Comparison of ENCODE assay signal across 17 cellular contexts in the genomic region with DNA sequence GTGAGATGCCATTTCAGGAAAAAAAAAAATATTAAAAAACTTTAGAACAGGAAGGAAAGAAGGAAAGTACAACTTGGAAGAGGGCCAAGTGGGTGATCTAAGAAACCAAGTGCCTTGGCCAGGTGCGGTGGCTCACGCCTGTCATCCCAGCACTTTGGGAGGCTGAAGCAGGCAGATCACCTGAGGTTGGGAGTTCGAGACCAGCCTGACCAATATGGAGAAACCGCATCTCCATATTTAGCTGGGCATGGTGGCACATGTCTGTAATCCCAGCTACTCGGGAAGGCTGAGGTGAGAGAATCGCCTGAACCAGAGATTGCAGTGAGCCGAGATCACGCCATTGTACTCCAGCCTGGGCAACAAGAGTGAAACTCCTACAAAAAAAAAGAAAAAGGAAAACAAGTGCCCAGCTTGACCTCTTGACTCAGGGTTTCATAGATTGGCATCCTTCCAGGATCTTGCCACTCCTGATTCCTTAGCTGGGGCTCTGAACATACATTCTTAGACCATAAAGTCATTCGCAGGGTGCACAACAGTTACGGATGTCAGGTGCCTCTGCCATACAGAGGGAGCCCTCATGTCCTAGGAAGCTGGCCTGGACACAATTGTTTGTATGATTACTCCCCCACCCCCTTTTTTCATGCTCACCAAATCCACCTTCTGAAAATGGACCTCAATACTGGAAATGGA. TPM values are rescaled to one million over a fixed set of nuclear protein-coding genes. Genes with fewer than 3 reads are reported as not detected.
DNase-seq lines count a peak whose midpoint lies in the region; ATAC-seq and TF ChIP-seq lines count a peak whose summit lies in the region.
"Had no signal": no experiment of that assay in that cellular context is flagged by ENCODE, and none has a peak within 500 bp of the region (broad histone marks: within the 10 kb centered on the region; RNA-seq: fewer than 3 reads in every experiment).

No MANE protein-coding gene starts in this region.

- DNase-seq in Right ventricle myocardium inferior (ENCODE audit: missing footprints) = peak; percentile 35
- no peak for DNase-seq in heart left ventricle
- no peak for DNase-seq in SK-N-SH
- peak; percentile 53 for DNase-seq in kidney epithelial cell (ENCODE audit: low read depth)
- DNase-seq in activated CD4-positive, alpha-beta memory T cell treated with anti-CD3 and anti-CD28 coated beads for 36 hours = no peak
- no peak for DNase-seq in activated T-cell treated with anti-CD3 and anti-CD28 coated beads, Interleukin-2, amount 50 U/mL, for 1 hour
- no peak for DNase-seq in uterus
- DNase-seq in psoas muscle = no peak
- DNase-seq: activated CD4-positive, alpha-beta T cell treated with anti-CD3 and anti-CD28 coated beads, Interleukin-2, amount 10 ng/mL, durations not matched to agents 7 days and 5 days; caudate nucleus; CD8-positive, alpha-beta T cell; endodermal cell; foreskin melanocyte; GF-D8; NCI-H1048; NCI-H2171; thyroid gland had no signal

- H3K79me2 ChIP-seq in SK-N-SH (ENCODE audit: insufficient read depth) = peaks cover 28% of the 10 kb centered on the region

- H3K27me3 ChIP-seq in heart left ventricle = no peaks in the 10 kb centered on the region
- no peaks in the 10 kb centered on the region for H3K27me3 ChIP-seq in SK-N-SH (ENCODE audit: insufficient read depth)
- H3K27me3 ChIP-seq in kidney epithelial cell (ENCODE audit: control insufficient read depth, insufficient read depth, low read length) = no peaks in the 10 kb centered on the region
- no peaks in the 10 kb centered on the region for H3K27me3 ChIP-seq in uterus
- H3K27me3 ChIP-seq in psoas muscle (ENCODE audit: insufficient read depth in 3 of 3, low read length in 2 of 3) = no peaks in the 10 kb centered on the region
- H3K27me3 ChIP-seq: thyroid gland had no signal

- intact Hi-C loops in Right ventricle myocardium inferior (cut with DNase I) = loop anchor here (5.0 kb wide), 1 partner anchor 232 kb away; no protein-coding TSS in a partner anchor
- intact Hi-C loops in heart left ventricle (cut with DNase I) = loop anchor here in 1 of 10 donors (10.0 kb wide), 1 partner anchor 109 kb away; the partner anchor contains the start of gene VKORC1L1
- intact Hi-C loops in activated CD4-positive, alpha-beta memory T cell treated with anti-CD3 and anti-CD28 coated beads for 36 hours (cut with micrococcal nuclease) = loop anchor here (2.0 to 10.0 kb wide), 5 partner anchors 93 to 508 kb away; partner anchors contain the start of gene ASL
- intact Hi-C loops in uterus (cut with DNase I; ENCODE audit: low total_unique reads) = no loop called here
- intact Hi-C loops in psoas muscle (cut with DNase I) = loop anchor here in 1 of 2 donors (10.0 kb wide), 1 partner anchor 109 kb away; the partner anchor contains the start of gene VKORC1L1

- peaks cover 11% of the 10 kb centered on the region for H3K4me1 Mint-ChIP-seq in activated CD4-positive, alpha-beta memory T cell treated with anti-CD3 and anti-CD28 coated beads for 36 hours (ENCODE audit: low read depth)

- no peak overlapping the region for H3K27ac Mint-ChIP-seq in activated CD4-positive, alpha-beta memory T cell treated with anti-CD3 and anti-CD28 coated beads for 36 hours
- H3K27ac Mint-ChIP-seq: activated CD4-positive, alpha-beta T cell treated with anti-CD3 and anti-CD28 coated beads, Interleukin-2, amount 10 ng/mL, durations not matched to agents 7 days and 5 days; CD8-positive, alpha-beta T cell; endodermal cell had no signal

- TF ChIP-seq POLR2A in heart left ventricle (IDR thresholded peaks at IDR 0.05) (no peak), uterus (IDR thresholded peaks at IDR 0.05) (no peak)

- peaks cover 6% of the 10 kb centered on the region for H3K36me3 Mint-ChIP-seq in activated CD4-positive, alpha-beta memory T cell treated with anti-CD3 and anti-CD28 coated beads for 36 hours

- H3K9me2 ChIP-seq in SK-N-SH = no peaks in the 10 kb centered on the region

- peaks cover 0 to 24% (median 16%) of the 10 kb centered on the region in 12 donors for H3K4me1 ChIP-seq in heart left ventricle
- H3K4me1 ChIP-seq in SK-N-SH (ENCODE audit: control insufficient read depth in 1 of 2, insufficient read depth in 2 of 2, low read depth in 1 of 2, low read length in 1 of 2) = peaks cover 13 to 15% of the 10 kb centered on the region in 2 experiments; a peak in 1 of 4 replicates
- peaks cover 0 to 8% of the 10 kb centered on the region in 2 donors for H3K4me1 ChIP-seq in uterus
- H3K4me1 ChIP-seq in psoas muscle = peaks cover 13% of the 10 kb centered on the region

- no peaks in the 10 kb centered on the region for H3F3A ChIP-seq in SK-N-SH (replicated peaks; ENCODE audit: insufficient read depth)

- H3K9ac ChIP-seq in SK-N-SH = no peak overlapping the region

- H2AFZ ChIP-seq in SK-N-SH (ENCODE audit: low read depth) = peak overlapping the region; percentile 60; the same call in 1 of the 2 replicates

- H3K36me3 ChIP-seq in heart left ventricle = peaks cover 0 to 10% (median 7%) of the 10 kb centered on the region in 9 donors
- H3K36me3 ChIP-seq in SK-N-SH (replicated peaks in 1 of 2; ENCODE audit: control insufficient read depth in 1 of 2, insufficient read depth in 2 of 2, low read length in 1 of 2) = peaks cover 0 to 5% of the 10 kb centered on the region in 2 experiments
- no peaks in the 10 kb centered on the region for H3K36me3 ChIP-seq in kidney epithelial cell (ENCODE audit: control insufficient read depth, insufficient read depth, low read length)
- H3K36me3 ChIP-seq in uterus = no peaks in the 10 kb centered on the region
- H3K36me3 ChIP-seq in psoas muscle (ENCODE audit: insufficient read depth in 1 of 2, low read depth in 1 of 2) = peaks cover 4 to 11% of the 10 kb centered on the region in 2 donors

- H3K9me3 ChIP-seq in heart left ventricle (no peaks in the 10 kb centered on the region), SK-N-SH (no peaks in the 10 kb centered on the region), uterus (no peaks in the 10 kb centered on the region), psoas muscle (no peaks in the 10 kb centered on the region)
- H3K9me3 ChIP-seq: thyroid gland had no signal

- H3K4me2 ChIP-seq in SK-N-SH = no peak overlapping the region

- no peak for TF ChIP-seq RAD21 in SK-N-SH (IDR thresholded peaks at IDR 0.05; ENCODE audit: low read length)

- no peaks in the 10 kb centered on the region for H3K27me3 Mint-ChIP-seq in activated CD4-positive, alpha-beta memory T cell treated with anti-CD3 and anti-CD28 coated beads for 36 hours
- H3K27me3 Mint-ChIP-seq: activated CD4-positive, alpha-beta T cell treated with anti-CD3 and anti-CD28 coated beads, Interleukin-2, amount 10 ng/mL, durations not matched to agents 7 days and 5 days had no signal

- H3K9me3 Mint-ChIP-seq in activated CD4-positive, alpha-beta memory T cell treated with anti-CD3 and anti-CD28 coated beads for 36 hours = no peaks in the 10 kb centered on the region
- H3K9me3 Mint-ChIP-seq: activated CD4-positive, alpha-beta T cell treated with anti-CD3 and anti-CD28 coated beads, Interleukin-2, amount 10 ng/mL, durations not matched to agents 7 days and 5 days; CD8-positive, alpha-beta T cell; endodermal cell had no signal

- POLR2A ChIA-PET in SK-N-SH (lab: Yijun Ruan, JAX) = no interaction called here
- POLR2A ChIA-PET in activated CD4-positive, alpha-beta memory T cell treated with anti-CD3 and anti-CD28 coated beads for 36 hours (lab: Charles Lee) = no interaction called here

- CTCF ChIA-PET in SK-N-SH (lab: Yijun Ruan, JAX) = interaction anchor here (0.6 kb wide), 1 partner anchor 993 kb away, joined by 3 read pairs; no protein-coding TSS in a partner anchor
- CTCF ChIA-PET in activated CD4-positive, alpha-beta memory T cell treated with anti-CD3 and anti-CD28 coated beads for 36 hours (lab: Charles Lee) = no interaction called here

- H3K4me3 ChIP-seq in heart left ventricle (no peak overlapping the region), SK-N-SH (ENCODE audit: low read depth in 2 of 2, low read length in 1 of 2) (no peak overlapping the region), kidney epithelial cell (ENCODE audit: low read depth, low read length) (no peak overlapping the region), uterus (no peak overlapping the region), psoas muscle (no peak overlapping the region)
- H3K4me3 ChIP-seq: thyroid gland had no signal

- WGBS in heart left ventricle, 4 donors = 89 to 94% (median 93%) methylated on average over 10 of the region's 10 CpGs
- WGBS in SK-N-SH (ENCODE audit: low lambda C conversion rate) = 91% methylated on average over 10 of the region's 10 CpGs
- 91 to 94% (median 92%) methylated on average over 10 of the region's 10 CpGs for WGBS in psoas muscle, 3 donors

- ATAC-seq in Right ventricle myocardium inferior = no peak
- ATAC-seq in heart left ventricle = no peak
- no peak for ATAC-seq in psoas muscle
- ATAC-seq: CD8-positive, alpha-beta T cell had no signal

- no peak overlapping the region for H3K4me3 Mint-ChIP-seq in activated CD4-positive, alpha-beta memory T cell treated with anti-CD3 and anti-CD28 coated beads for 36 hours
- H3K4me3 Mint-ChIP-seq: activated CD4-positive, alpha-beta T cell treated with anti-CD3 and anti-CD28 coated beads, Interleukin-2, amount 10 ng/mL, durations not matched to agents 7 days and 5 days; CD8-positive, alpha-beta T cell; endodermal cell had no signal

- no peak for TF ChIP-seq EP300 in SK-N-SH (IDR thresholded peaks at IDR 0.05; ENCODE audit: borderline replicate concordance in 1 of 2, low read depth in 1 of 2, low read length in 1 of 2)

- no peak for TF ChIP-seq CTCF in heart left ventricle (IDR thresholded peaks at IDR 0.05)
- TF ChIP-seq CTCF in SK-N-SH (IDR thresholded peaks at IDR 0.05) = no peak
- TF ChIP-seq CTCF in kidney epithelial cell (IDR thresholded peaks at IDR 0.05; ENCODE audit: insufficient read depth, low read length, poor library complexity, severe bottlenecking) = no peak
- no peak for TF ChIP-seq CTCF in uterus (IDR thresholded peaks at IDR 0.05)
- no peak for TF ChIP-seq CTCF in psoas muscle (IDR thresholded peaks at IDR 0.05)

- H3K27ac ChIP-seq in heart left ventricle (no peak overlapping the region), SK-N-SH (ENCODE audit: low read depth in 2 of 2, low read length in 1 of 2) (no peak overlapping the region), uterus (no peak overlapping the region), psoas muscle (no peak overlapping the region)
- H3K27ac ChIP-seq: thyroid gland had no signal

- H4K20me1 ChIP-seq in SK-N-SH (ENCODE audit: insufficient read depth) = peaks cover 8% of the 10 kb centered on the region; the same call in 1 of the 2 replicates

RNA-seq across cellular contexts. Expression of gene GUSB, which starts 2.1 kb away (rescaled TPM):
- 18.3 TPM for total RNA-seq in Right ventricle myocardium inferior
- 10 to 100 TPM in 8 of 9 donors, 1 to 10 TPM in 1; 9.9 to 47.3 (median 14.9) TPM for total RNA-seq in heart left ventricle
- 10 to 100 TPM; 13.8 to 21.5 TPM for polyA plus RNA-seq in heart left ventricle
- 67.6 and 96.9 TPM in 2 replicates for polyA plus RNA-seq in SK-N-SH (2012; rRNA removed)
- polyA plus RNA-seq in SK-N-SH (2012; cell fraction: cytosol; rRNA removed) = 40.1 and 55.6 TPM in 2 replicates
- polyA plus RNA-seq in SK-N-SH (2012; cell fraction: nucleus; rRNA removed) = 232 and 261 TPM in 2 replicates
- 18.8 and 20.5 TPM in 2 replicates for total RNA-seq in kidney epithelial cell
- 10 to 100 TPM; 53.1 to 56.6 TPM for total RNA-seq in activated CD4-positive, alpha-beta memory T cell treated with anti-CD3 and anti-CD28 coated beads for 36 hours
- total RNA-seq in uterus = 10 to 100 TPM in 3 of 4 donors, 1 to 10 TPM in 1; 8.2 to 48.9 (median 32.8) TPM
- total RNA-seq in psoas muscle = 10 to 100 TPM in 3 of 4 donors, 1 to 10 TPM in 1; 9.3 to 18.8 (median 11.9) TPM
- polyA plus RNA-seq in psoas muscle = 10 to 100 TPM; 12.0 to 12.3 (median 12.2) TPM

Comparison
In these comparisons a context has a peak if more than half of its experiments do, and no peak if none do; other contexts are left out.
1. DNase-seq: peak in Right ventricle myocardium inferior (single experiment) and kidney epithelial cell (single experiment); none in heart left ventricle (0 of 5), SK-N-SH (single experiment), activated CD4-positive, alpha-beta memory T cell treated with anti-CD3 and anti-CD28 coated beads for 36 hours (single experiment), activated T-cell treated with anti-CD3 and anti-CD28 coated beads, Interleukin-2, amount 50 U/mL, for 1 hour (single experiment), uterus (0 of 2) and psoas muscle (0 of 2).